In the genomic region with DNA sequence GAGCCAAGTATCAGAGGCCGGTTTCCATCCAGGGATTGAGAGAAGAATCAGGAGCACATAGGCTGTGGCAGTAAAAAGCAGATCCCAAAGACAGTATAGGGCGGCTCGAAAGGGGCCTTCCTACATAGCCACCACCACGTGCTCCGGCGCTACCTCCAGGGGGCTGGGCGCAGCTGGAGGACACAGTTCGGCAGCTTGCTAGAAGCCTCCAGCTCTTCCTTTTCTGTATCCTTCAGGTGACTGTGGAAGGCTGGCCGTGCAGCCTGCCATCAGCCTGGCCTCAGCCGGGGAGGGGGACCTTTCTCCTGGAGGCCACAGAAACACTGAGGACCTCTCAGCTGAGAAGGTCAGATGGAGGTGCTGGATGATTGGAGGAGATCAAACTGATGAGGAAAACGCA, we compare ENCODE assay signal across 13 cellular contexts.
"Had no signal": no experiment of that assay in that cellular context is flagged by ENCODE, and none has a peak within 500 bp of the region (broad histone marks: within the 10 kb centered on the region; RNA-seq: fewer than 3 reads in every experiment).

No MANE protein-coding gene starts in this region.

- H3K27ac Mint-ChIP-seq: activated naive CD8-positive, alpha-beta T cell treated with anti-CD3 and anti-CD28 coated beads for 36 hours; stimulated activated effector memory CD8-positive, alpha-beta T cell treated with anti-CD3 and anti-CD28 coated beads, Interleukin-12 subunit alpha, Interleukin-12 subunit beta, amount 100 ng/mL, for 72 hours; T-helper 2 cell treated with Interferon-gamma antibody and Interleukin-4, amounts not matched to agents 5 μg/mL and 100 μg/mL, for 36 hours had no signal

- H3K9me3 Mint-ChIP-seq: activated naive CD8-positive, alpha-beta T cell treated with anti-CD3 and anti-CD28 coated beads for 36 hours; stimulated activated effector memory CD8-positive, alpha-beta T cell treated with anti-CD3 and anti-CD28 coated beads, Interleukin-12 subunit alpha, Interleukin-12 subunit beta, amount 100 ng/mL, for 72 hours; T-helper 2 cell treated with Interferon-gamma antibody and Interleukin-4, amounts not matched to agents 5 μg/mL and 100 μg/mL, for 36 hours had no signal

- DNase-seq: activated CD4-positive, alpha-beta T cell treated with anti-CD3 and anti-CD28 coated beads, Interleukin-2, amount 50 U/mL, for 48 hours; activated CD4-positive, CD25-positive, alpha-beta regulatory T cell treated with anti-CD3 and anti-CD28 coated beads, Interleukin-2, amount 50 U/mL, for 72 hours; activated gamma-delta T cell; activated naive CD8-positive, alpha-beta T cell treated with anti-CD3 and anti-CD28 coated beads for 36 hours; activated T-cell treated with anti-CD3 and anti-CD28 coated beads, Interleukin-2, amount 50 U/mL, for 48 hours; esophagus squamous epithelium; foreskin fibroblast; islet precursor cell; retina; transverse colon had no signal

- H3K4me3 Mint-ChIP-seq: activated naive CD8-positive, alpha-beta T cell treated with anti-CD3 and anti-CD28 coated beads for 36 hours; stimulated activated effector memory CD8-positive, alpha-beta T cell treated with anti-CD3 and anti-CD28 coated beads, Interleukin-12 subunit alpha, Interleukin-12 subunit beta, amount 100 ng/mL, for 72 hours; T-helper 2 cell treated with Interferon-gamma antibody and Interleukin-4, amounts not matched to agents 5 μg/mL and 100 μg/mL, for 36 hours had no signal

- H3K9me3 ChIP-seq: esophagus squamous epithelium, transverse colon had no signal

- H3K4me3 ChIP-seq: smooth muscle cell, transverse colon had no signal

- H3K36me3 ChIP-seq: esophagus squamous epithelium, transverse colon had no signal

- H3K36me3 Mint-ChIP-seq: activated naive CD8-positive, alpha-beta T cell treated with anti-CD3 and anti-CD28 coated beads for 36 hours; stimulated activated effector memory CD8-positive, alpha-beta T cell treated with anti-CD3 and anti-CD28 coated beads, Interleukin-12 subunit alpha, Interleukin-12 subunit beta, amount 100 ng/mL, for 72 hours had no signal

- H3K27me3 ChIP-seq: transverse colon had no signal
